Comparison of ENCODE assay signal across 8 cellular contexts in genomic region chr1:14915356-14916054, GRCh38.
DNase-seq lines count a peak whose midpoint lies in the region; ATAC-seq and TF ChIP-seq lines count a peak whose summit lies in the region.

No MANE protein-coding gene starts in this region.

- H3K4me2 ChIP-seq in PC-3 (ENCODE audit: low read length), result no peak overlapping the region

- H3K36me3 Mint-ChIP-seq in activated naive CD4-positive, alpha-beta T cell treated with anti-CD3 and anti-CD28 coated beads, Interleukin-2, amount 10 ng/mL, durations not matched to agents 7 days and 5 days, result no peaks in the 10 kb centered on the region

- no peak overlapping the region for H3K4me3 Mint-ChIP-seq in activated naive CD4-positive, alpha-beta T cell treated with anti-CD3 and anti-CD28 coated beads, Interleukin-2, amount 10 ng/mL, durations not matched to agents 7 days and 5 days

- H3K79me2 ChIP-seq in PC-3 (ENCODE audit: low read length), result no peaks in the 10 kb centered on the region

- peak; percentile 96 for TF ChIP-seq CTCF in BJ (IDR thresholded peaks at IDR 0.05; ENCODE audit: insufficient read depth, low read depth, low read length)
- peak; percentile 84 for TF ChIP-seq CTCF in PC-3 (conservative IDR thresholded peaks at IDR 0.05; ENCODE audit: low read depth, low read length)

- no peak overlapping the region for H2AFZ ChIP-seq in PC-3 (ENCODE audit: low read length)

- intact Hi-C loops in PC-3 (cut with micrococcal nuclease), result no loop called here

- H3K27me3 Mint-ChIP-seq in activated naive CD4-positive, alpha-beta T cell treated with anti-CD3 and anti-CD28 coated beads, Interleukin-2, amount 10 ng/mL, durations not matched to agents 7 days and 5 days, result peaks cover 7% of the 10 kb centered on the region

- BruUV-seq in PC-3 (replicated peaks; lab: Mats Ljungman, UMichigan), result no TSS peak

- no peak overlapping the region for H3K4me3 ChIP-seq in BJ (ENCODE audit: low read depth, low read length)
- no peak overlapping the region for H3K4me3 ChIP-seq in PC-3 (ENCODE audit: low read length)
- no peak overlapping the region for H3K4me3 ChIP-seq in effector memory CD4-positive, alpha-beta T cell (ENCODE audit: insufficient read depth, low read depth, low read length, poor library complexity, severe bottlenecking)

- H3K4me1 ChIP-seq in PC-3 (ENCODE audit: insufficient read depth, low read length), result no peaks in the 10 kb centered on the region
- H3K4me1 ChIP-seq in effector memory CD4-positive, alpha-beta T cell (ENCODE audit: control insufficient read depth, insufficient read depth, low read length, poor library complexity, severe bottlenecking), result no peaks in the 10 kb centered on the region

- no peaks in the 10 kb centered on the region for H4K20me1 ChIP-seq in PC-3 (ENCODE audit: low read length)

- H3K9me3 Mint-ChIP-seq in activated naive CD4-positive, alpha-beta T cell treated with anti-CD3 and anti-CD28 coated beads, Interleukin-2, amount 10 ng/mL, durations not matched to agents 7 days and 5 days, result no peaks in the 10 kb centered on the region

- no peaks in the 10 kb centered on the region for H3K9me2 ChIP-seq in PC-3 (replicated peaks; ENCODE audit: low read length)

- no peak for DNase-seq in BJ (ENCODE audit: low read depth)
- peak; percentile 51 for DNase-seq in PC-3
- DNase-seq in activated naive CD4-positive, alpha-beta T cell treated with anti-CD3 and anti-CD28 coated beads, Interleukin-2, amount 10 ng/mL, durations not matched to agents 7 days and 5 days, result peak; percentile 64
- DNase-seq in hepatic stellate cell (ENCODE audit: low spot score), result peak; percentile 81
- DNase-seq in stimulated activated CD4-positive, alpha-beta T cell treated with anti-CD3 and anti-CD28 coated beads, Interleukin-15, amount 100 ng/mL, for 24 hours, result peak; percentile 52
- no peak for DNase-seq in effector memory CD4-positive, alpha-beta T cell

- ATAC-seq in GM21360 (IDR thresholded peaks at IDR 0.05; ENCODE audit: unreplicated experiment) (peak; percentile 60), PC-3 (peak; percentile 51; the same call in 1 of the 2 replicates), HG02840 (IDR thresholded peaks at IDR 0.05; ENCODE audit: low FRiP score, unreplicated experiment) (no peak)

- no peak overlapping the region for H3K27ac ChIP-seq in PC-3 (ENCODE audit: low read length)
- no peak overlapping the region for H3K27ac ChIP-seq in effector memory CD4-positive, alpha-beta T cell (ENCODE audit: insufficient read depth, low read length, poor library complexity, severe bottlenecking)

- no peak overlapping the region for H3K9ac ChIP-seq in PC-3 (ENCODE audit: low read length)

- H3K27me3 ChIP-seq in BJ (ENCODE audit: control insufficient read depth, insufficient read depth, low read length) (no peaks in the 10 kb centered on the region), PC-3 (ENCODE audit: low read length) (no peaks in the 10 kb centered on the region)
- no peaks in the 10 kb centered on the region for H3K27me3 ChIP-seq in effector memory CD4-positive, alpha-beta T cell (replicated peaks; ENCODE audit: control insufficient read depth, insufficient read depth, low read length, poor library complexity, severe bottlenecking)

- H3K36me3 ChIP-seq in BJ (ENCODE audit: control insufficient read depth, insufficient read depth, low read length), result no peaks in the 10 kb centered on the region
- no peaks in the 10 kb centered on the region for H3K36me3 ChIP-seq in PC-3 (ENCODE audit: low read depth, low read length)
- no peaks in the 10 kb centered on the region for H3K36me3 ChIP-seq in effector memory CD4-positive, alpha-beta T cell (ENCODE audit: control insufficient read depth, insufficient read depth, low read length)

- CTCF ChIA-PET in BJ (lab: Yijun Ruan, JAX), result interaction anchor here (0.7 to 1.5 kb wide), 9 partner anchors 15 to 173 kb away, joined by 3 to 7 read pairs (median 4); no protein-coding TSS in a partner anchor
- CTCF ChIA-PET in PC-3 (lab: Charles Lee), result no interaction called here
- CTCF ChIA-PET in activated naive CD4-positive, alpha-beta T cell treated with anti-CD3 and anti-CD28 coated beads, Interleukin-2, amount 10 ng/mL, durations not matched to agents 7 days and 5 days (lab: Charles Lee), result interaction anchor here (1.1 kb wide), 2 partner anchors 111 to 113 kb away, joined by 4 to 7 read pairs; no protein-coding TSS in a partner anchor

- no peaks in the 10 kb centered on the region for H3K9me3 ChIP-seq in PC-3 (ENCODE audit: low read length)
- no peaks in the 10 kb centered on the region for H3K9me3 ChIP-seq in effector memory CD4-positive, alpha-beta T cell (ENCODE audit: control insufficient read depth, low read length)

- H3K27ac Mint-ChIP-seq in activated naive CD4-positive, alpha-beta T cell treated with anti-CD3 and anti-CD28 coated beads, Interleukin-2, amount 10 ng/mL, durations not matched to agents 7 days and 5 days, result no peak overlapping the region

- H3K4me1 Mint-ChIP-seq in activated naive CD4-positive, alpha-beta T cell treated with anti-CD3 and anti-CD28 coated beads, Interleukin-2, amount 10 ng/mL, durations not matched to agents 7 days and 5 days, result no peaks in the 10 kb centered on the region

- POLR2A ChIA-PET in BJ (lab: Charles Lee) (no interaction called here), PC-3 (lab: Charles Lee; ENCODE audit: unreplicated experiment) (no interaction called here)

- H3F3A ChIP-seq in PC-3 (ENCODE audit: low read length, unreplicated experiment), result no peaks in the 10 kb centered on the region

Comparison
In these comparisons a context has a peak if more than half of its experiments do, and no peak if none do; other contexts are left out.
1. DNase-seq: peak in PC-3 (single experiment), activated naive CD4-positive, alpha-beta T cell treated with anti-CD3 and anti-CD28 coated beads, Interleukin-2, amount 10 ng/mL, durations not matched to agents 7 days and 5 days (single experiment), hepatic stellate cell (single experiment) and stimulated activated CD4-positive, alpha-beta T cell treated with anti-CD3 and anti-CD28 coated beads, Interleukin-15, amount 100 ng/mL, for 24 hours (single experiment); none in BJ (single experiment) and effector memory CD4-positive, alpha-beta T cell (0 of 3).